9 cellular contexts compared by ENCODE assay signal in the genomic region with DNA sequence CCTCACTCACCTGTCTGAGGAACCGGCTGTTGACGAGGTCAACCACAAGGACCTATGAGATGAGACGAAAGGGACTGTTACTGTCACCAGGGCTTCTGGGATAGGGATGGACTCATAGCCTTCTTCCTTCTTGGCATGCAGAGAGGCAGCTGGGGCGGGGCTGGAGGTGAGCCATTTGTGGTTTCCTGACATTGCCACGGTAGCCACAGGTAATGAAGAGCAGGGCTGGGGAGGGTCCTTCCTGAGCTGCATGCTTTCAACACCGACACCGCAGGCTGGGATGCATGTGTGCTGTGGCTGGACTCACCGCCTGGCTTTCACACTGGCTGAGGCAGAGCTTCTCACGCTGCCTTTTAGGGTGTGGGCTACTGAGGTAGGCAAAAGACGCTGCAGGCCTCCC. TPM values are rescaled to one million over a fixed set of nuclear protein-coding genes. Genes with fewer than 3 reads are reported as not detected.
DNase-seq lines count a peak whose midpoint lies in the region; ATAC-seq and TF ChIP-seq lines count a peak whose summit lies in the region.
"Had no signal": no experiment of that assay in that cellular context is flagged by ENCODE, and none has a peak within 500 bp of the region (broad histone marks: within the 10 kb centered on the region; RNA-seq: fewer than 3 reads in every experiment).

No MANE protein-coding gene starts in this region.

- peak overlapping the region; percentile 21 for H3K4me3 Mint-ChIP-seq in T-helper 2 cell treated with Interferon-gamma antibody and Interleukin-4, amounts not matched to agents 5 μg/mL and 100 μg/mL, for 36 hours
- no peak overlapping the region for H3K4me3 Mint-ChIP-seq in stimulated activated effector memory CD8-positive, alpha-beta T cell treated with anti-CD3 and anti-CD28 coated beads, Interleukin-12 subunit alpha, Interleukin-12 subunit beta, amount 100 ng/mL, for 72 hours
- H3K4me3 Mint-ChIP-seq: activated naive CD4-positive, alpha-beta T cell treated with anti-CD3 and anti-CD28 coated beads, Interleukin-2, amount 50 U/mL, for 24 hours had no signal

- WGBS in body of pancreas, 2 donors, result 76 to 81% methylated on average over 5 to 10 of the region's 10 CpGs

- no peak overlapping the region for H3K27ac ChIP-seq in body of pancreas

- ATAC-seq in stimulated activated effector memory CD8-positive, alpha-beta T cell treated with anti-CD3 and anti-CD28 coated beads, Interleukin-12 subunit alpha, Interleukin-12 subunit beta, amount 100 ng/mL, for 72 hours, result peak; percentile 66
- ATAC-seq in body of pancreas, result no peak
- no peak for ATAC-seq in HG02588 (IDR thresholded peaks at IDR 0.05; ENCODE audit: unreplicated experiment)

- intact Hi-C loops in body of pancreas (cut with DNase I), result no loop called here

- H3K27ac Mint-ChIP-seq in T-helper 2 cell treated with Interferon-gamma antibody and Interleukin-4, amounts not matched to agents 5 μg/mL and 100 μg/mL, for 36 hours, result no peak overlapping the region
- no peak overlapping the region for H3K27ac Mint-ChIP-seq in stimulated activated effector memory CD8-positive, alpha-beta T cell treated with anti-CD3 and anti-CD28 coated beads, Interleukin-12 subunit alpha, Interleukin-12 subunit beta, amount 100 ng/mL, for 72 hours
- H3K27ac Mint-ChIP-seq: activated naive CD4-positive, alpha-beta T cell treated with anti-CD3 and anti-CD28 coated beads, Interleukin-2, amount 50 U/mL, for 24 hours had no signal

- no peak for TF ChIP-seq CTCF in epithelial cell of esophagus (IDR thresholded peaks at IDR 0.05; ENCODE audit: insufficient read depth, low read depth, low read length, missing control alignments)
- no peak for TF ChIP-seq CTCF in body of pancreas (IDR thresholded peaks at IDR 0.05)

- no peaks in the 10 kb centered on the region for H3K27me3 ChIP-seq in body of pancreas

- no peaks in the 10 kb centered on the region for H3K36me3 ChIP-seq in body of pancreas (replicated peaks in 1 of 2; ENCODE audit: insufficient read depth in 1 of 2, low read depth in 2 of 2)

- H3K36me3 Mint-ChIP-seq in T-helper 2 cell treated with Interferon-gamma antibody and Interleukin-4, amounts not matched to agents 5 μg/mL and 100 μg/mL, for 36 hours (ENCODE audit: low read depth), result no peaks in the 10 kb centered on the region
- H3K36me3 Mint-ChIP-seq in stimulated activated effector memory CD8-positive, alpha-beta T cell treated with anti-CD3 and anti-CD28 coated beads, Interleukin-12 subunit alpha, Interleukin-12 subunit beta, amount 100 ng/mL, for 72 hours, result no peaks in the 10 kb centered on the region
- H3K36me3 Mint-ChIP-seq: activated naive CD4-positive, alpha-beta T cell treated with anti-CD3 and anti-CD28 coated beads, Interleukin-2, amount 50 U/mL, for 24 hours had no signal

- peak; percentile 27 for DNase-seq in activated gamma-delta T cell treated with Interleukin-2 at 50 U/mL for 16 hours
- DNase-seq in activated gamma-delta T cell (lab: John Stamatoyannopoulos, UW), result no peak
- DNase-seq in T-helper 2 cell treated with Interferon-gamma antibody and Interleukin-4, amounts not matched to agents 5 μg/mL and 100 μg/mL, for 36 hours (ENCODE audit: low spot score), result peak; percentile 5
- DNase-seq in epithelial cell of esophagus (ENCODE audit: low read depth), result peak; percentile 78
- DNase-seq in stimulated activated effector memory CD8-positive, alpha-beta T cell treated with anti-CD3 and anti-CD28 coated beads, Interleukin-12 subunit alpha, Interleukin-12 subunit beta, amount 100 ng/mL, for 72 hours (ENCODE audit: low spot score in 2 of 2), result no peak
- no peak for DNase-seq in body of pancreas
- no peak for DNase-seq in AG08395 (ENCODE audit: low spot score)

- no peaks in the 10 kb centered on the region for H3K9me3 ChIP-seq in body of pancreas

- no peaks in the 10 kb centered on the region for H3K4me1 ChIP-seq in body of pancreas

- peaks cover 3% of the 10 kb centered on the region for H3K27me3 Mint-ChIP-seq in T-helper 2 cell treated with Interferon-gamma antibody and Interleukin-4, amounts not matched to agents 5 μg/mL and 100 μg/mL, for 36 hours (ENCODE audit: low read depth)

- H3K4me3 ChIP-seq in epithelial cell of esophagus (ENCODE audit: low read length), result no peak overlapping the region
- H3K4me3 ChIP-seq in body of pancreas, result no peak overlapping the region

- H3K4me1 Mint-ChIP-seq in T-helper 2 cell treated with Interferon-gamma antibody and Interleukin-4, amounts not matched to agents 5 μg/mL and 100 μg/mL, for 36 hours (ENCODE audit: low read depth), result peaks cover 6% of the 10 kb centered on the region
- peaks cover 16% of the 10 kb centered on the region for H3K4me1 Mint-ChIP-seq in stimulated activated effector memory CD8-positive, alpha-beta T cell treated with anti-CD3 and anti-CD28 coated beads, Interleukin-12 subunit alpha, Interleukin-12 subunit beta, amount 100 ng/mL, for 72 hours
- H3K4me1 Mint-ChIP-seq: activated naive CD4-positive, alpha-beta T cell treated with anti-CD3 and anti-CD28 coated beads, Interleukin-2, amount 50 U/mL, for 24 hours had no signal

- no peak for TF ChIP-seq POLR2A in body of pancreas (IDR thresholded peaks at IDR 0.05)

- H3K9me3 Mint-ChIP-seq in T-helper 2 cell treated with Interferon-gamma antibody and Interleukin-4, amounts not matched to agents 5 μg/mL and 100 μg/mL, for 36 hours, result no peaks in the 10 kb centered on the region
- H3K9me3 Mint-ChIP-seq in stimulated activated effector memory CD8-positive, alpha-beta T cell treated with anti-CD3 and anti-CD28 coated beads, Interleukin-12 subunit alpha, Interleukin-12 subunit beta, amount 100 ng/mL, for 72 hours, result no peaks in the 10 kb centered on the region
- H3K9me3 Mint-ChIP-seq: activated naive CD4-positive, alpha-beta T cell treated with anti-CD3 and anti-CD28 coated beads, Interleukin-2, amount 50 U/mL, for 24 hours had no signal

RNA-seq across cellular contexts. Expression of gene MKRN1, which starts 46.4 kb away (rescaled TPM):
- total RNA-seq in body of pancreas, result 10 to 100 TPM; 29.7 to 46.2 TPM

Comparison
In these comparisons a context has a peak if more than half of its experiments do, and no peak if none do; other contexts are left out.
1. DNase-seq: peak in activated gamma-delta T cell treated with Interleukin-2 at 50 U/mL for 16 hours (single experiment), T-helper 2 cell treated with Interferon-gamma antibody and Interleukin-4, amounts not matched to agents 5 μg/mL and 100 μg/mL, for 36 hours (single experiment) and epithelial cell of esophagus (single experiment); none in activated gamma-delta T cell (single experiment), stimulated activated effector memory CD8-positive, alpha-beta T cell treated with anti-CD3 and anti-CD28 coated beads, Interleukin-12 subunit alpha, Interleukin-12 subunit beta, amount 100 ng/mL, for 72 hours (0 of 2), body of pancreas (0 of 4) and AG08395 (single experiment).